ENCODE assay signal across 8 cellular contexts in the genomic region with DNA sequence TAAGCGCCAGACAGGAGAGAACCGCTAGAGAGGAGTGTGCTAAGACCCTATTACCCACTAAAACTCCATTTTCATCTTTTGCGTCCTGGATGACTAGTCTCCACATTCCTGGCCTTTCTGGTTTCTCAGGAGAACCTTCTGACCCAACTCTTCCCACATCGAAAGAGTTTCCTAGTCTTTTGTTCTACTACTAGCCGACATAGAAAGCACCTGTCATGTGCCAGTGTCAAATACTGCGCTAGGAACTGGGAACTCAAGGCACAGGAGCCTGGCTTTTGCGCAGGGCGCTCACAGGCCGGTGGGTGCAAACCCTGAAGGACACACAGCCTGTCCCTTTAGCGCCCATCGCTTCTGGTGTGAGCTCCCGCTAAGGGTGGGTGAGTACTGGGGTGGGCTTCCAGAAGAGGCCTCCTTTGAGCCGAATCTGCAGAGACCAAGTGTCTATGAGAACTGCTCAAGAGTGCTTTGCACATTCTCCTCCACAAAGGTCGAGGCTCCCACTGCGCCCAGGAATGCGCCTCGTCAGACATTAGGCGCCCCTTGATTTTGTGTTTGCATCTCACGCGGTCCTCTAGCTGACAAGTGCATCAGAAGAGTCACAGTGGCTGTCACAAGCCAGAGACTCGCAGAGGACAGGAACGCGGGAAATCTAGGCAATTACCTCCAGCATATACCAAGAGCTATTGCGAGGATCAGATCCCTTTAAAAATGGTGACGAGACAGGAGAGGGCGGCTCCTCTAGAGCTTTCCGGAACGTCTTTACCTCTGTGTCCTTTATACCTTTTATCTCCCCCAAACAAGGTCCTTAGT. TPM values are rescaled to one million over a fixed set of nuclear protein-coding genes. Genes with fewer than 3 reads are reported as not detected.
DNase-seq lines count a peak whose midpoint lies in the region; ATAC-seq and TF ChIP-seq lines count a peak whose summit lies in the region.

No MANE protein-coding gene starts in this region.

- POLR2A ChIA-PET in Panc1 (lab: Charles Lee): no interaction called here

- no peak for TF ChIP-seq CTCF in Panc1 (IDR thresholded peaks at IDR 0.05)

- H3K27me3 ChIP-seq in Panc1 (ENCODE audit: control insufficient read depth, insufficient read depth, low read length) (no peaks in the 10 kb centered on the region), neuron (ENCODE audit: insufficient read depth, low read length) (no peaks in the 10 kb centered on the region)

- H3K27me3 Mint-ChIP-seq in stimulated activated naive CD8-positive, alpha-beta T cell treated with anti-CD3 and anti-CD28 coated beads, Interleukin-15, Interleukin-2, amounts not matched to agents 100 ng/mL and 50 ng/mL, for 24 hours: peaks cover 40% of the 10 kb centered on the region

- no TSS peak for BruUV-seq in Panc1 (replicated peaks; lab: Mats Ljungman, UMichigan)

- H2AFZ ChIP-seq in neuron (ENCODE audit: low read depth, low read length): peak overlapping the region; percentile 38

- in situ Hi-C loops in Panc1 (cut with HindIII; ENCODE audit: low pct_unique_long_range_greater_than_20kb, low sequenced_read_pairs): no loop called here

- H3K27ac ChIP-seq in Panc1 (ENCODE audit: low read length): peak overlapping the region; percentile 96

- DNase-seq in stimulated activated naive CD8-positive, alpha-beta T cell treated with anti-CD3 and anti-CD28 coated beads, Interleukin-15, Interleukin-2, amounts not matched to agents 100 U/mL and 50 U/mL, for 24 hours: no peak
- DNase-seq in Panc1 (ENCODE audit: low read depth, low spot score) (no peak), ecto neural progenitor cell (ENCODE audit: low spot score) (peak; percentile 73), medulla oblongata (ENCODE audit: extremely low spot score) (no peak)

- H3K36me3 ChIP-seq in Panc1 (ENCODE audit: control insufficient read depth, insufficient read depth, low read length) (peaks cover 2% of the 10 kb centered on the region; the same call in 1 of the 2 replicates), neuron (ENCODE audit: insufficient read depth, low read length) (peaks cover 5% of the 10 kb centered on the region)

- H3K4me1 ChIP-seq in Panc1 (ENCODE audit: control insufficient read depth, insufficient read depth, low read length) (peaks cover 10% of the 10 kb centered on the region), neuron (ENCODE audit: insufficient read depth, low read length) (peaks cover 37% of the 10 kb centered on the region)

- H3K4me3 Mint-ChIP-seq in stimulated activated naive CD8-positive, alpha-beta T cell treated with anti-CD3 and anti-CD28 coated beads, Interleukin-15, Interleukin-2, amounts not matched to agents 100 ng/mL and 50 ng/mL, for 24 hours: peak overlapping the region; percentile 98

- H3K9me3 ChIP-seq in Panc1 (ENCODE audit: control insufficient read depth, insufficient read depth, low read depth, low read length) (no peaks in the 10 kb centered on the region), neuron (ENCODE audit: low read length) (no peaks in the 10 kb centered on the region)

- H3K4me3 ChIP-seq in Panc1 (ENCODE audit: low read depth in 2 of 2, low read length in 2 of 2): peak overlapping the region; percentile 76 to 90
- H3K4me3 ChIP-seq in neuron (ENCODE audit: low read length): peak overlapping the region; percentile 67

- intact Hi-C loops in Panc1 (cut with micrococcal nuclease; ENCODE audit: unreplicated experiment): no loop called here

- no peaks in the 10 kb centered on the region for H3K9me3 Mint-ChIP-seq in stimulated activated naive CD8-positive, alpha-beta T cell treated with anti-CD3 and anti-CD28 coated beads, Interleukin-15, Interleukin-2, amounts not matched to agents 100 ng/mL and 50 ng/mL, for 24 hours

- no peak for ATAC-seq in stimulated activated naive CD8-positive, alpha-beta T cell treated with anti-CD3 and anti-CD28 coated beads, Interleukin-15, Interleukin-2, amounts not matched to agents 100 U/mL and 50 U/mL, for 24 hours
- no peak for ATAC-seq in Panc1
- no peak for ATAC-seq in GM21576 (IDR thresholded peaks at IDR 0.05; ENCODE audit: unreplicated experiment)
- ATAC-seq in GM18505 (IDR thresholded peaks at IDR 0.05; ENCODE audit: unreplicated experiment): no peak

- H3K27ac Mint-ChIP-seq in stimulated activated naive CD8-positive, alpha-beta T cell treated with anti-CD3 and anti-CD28 coated beads, Interleukin-15, Interleukin-2, amounts not matched to agents 100 ng/mL and 50 ng/mL, for 24 hours: no peak overlapping the region

- H3K4me1 Mint-ChIP-seq in stimulated activated naive CD8-positive, alpha-beta T cell treated with anti-CD3 and anti-CD28 coated beads, Interleukin-15, Interleukin-2, amounts not matched to agents 100 ng/mL and 50 ng/mL, for 24 hours (ENCODE audit: low read depth): peaks cover 60% of the 10 kb centered on the region

- H3K36me3 Mint-ChIP-seq in stimulated activated naive CD8-positive, alpha-beta T cell treated with anti-CD3 and anti-CD28 coated beads, Interleukin-15, Interleukin-2, amounts not matched to agents 100 ng/mL and 50 ng/mL, for 24 hours (ENCODE audit: low read depth): peaks cover 16% of the 10 kb centered on the region

- CTCF ChIA-PET in Panc1 (lab: Charles Lee): no interaction called here

- no peak for TF ChIP-seq POLR2A in GM18505 (IDR thresholded peaks at IDR 0.05; ENCODE audit: borderline replicate concordance, extremely low read depth, insufficient read depth, insufficient read length)

RNA-seq across cellular contexts. Expression of a gene that starts 2.0 kb away (rescaled TPM):
- 233 TPM for total RNA-seq in Panc1 (2021; ENCODE audit: unreplicated experiment)
- 236 TPM for polyA plus RNA-seq in Panc1 (2012; ENCODE audit: insufficient read length)

RNA-seq across cellular contexts. Expression of a gene that starts 2.4 kb away (rescaled TPM):
- total RNA-seq in Panc1 (2021; ENCODE audit: unreplicated experiment): 43.9 TPM
- 64.8 TPM for polyA plus RNA-seq in Panc1 (2012; ENCODE audit: insufficient read length)

RNA-seq across cellular contexts. Expression of a gene that starts 20.4 kb away (rescaled TPM):
- total RNA-seq in Panc1 (2021; ENCODE audit: unreplicated experiment): 45.0 TPM
- 39.3 TPM for polyA plus RNA-seq in Panc1 (2012; ENCODE audit: insufficient read length)

RNA-seq across cellular contexts. Expression of a gene that starts 45.4 kb away (rescaled TPM):
- 50.6 TPM for total RNA-seq in Panc1 (2021; ENCODE audit: unreplicated experiment)
- 38.4 TPM for polyA plus RNA-seq in Panc1 (2012; ENCODE audit: insufficient read length)

RNA-seq across cellular contexts. Expression of a gene that starts 48.8 kb away (rescaled TPM):
- total RNA-seq in Panc1 (2021; ENCODE audit: unreplicated experiment): 42.3 TPM
- polyA plus RNA-seq in Panc1 (2012; ENCODE audit: insufficient read length): 39.2 TPM
